In genomic region chr5:72245517-72246238, GRCh38 we compare ENCODE assay signal across 14 cellular contexts.
DNase-seq lines count a peak whose midpoint lies in the region; ATAC-seq and TF ChIP-seq lines count a peak whose summit lies in the region.
"Had no signal": no experiment of that assay in that cellular context is flagged by ENCODE, and none has a peak within 500 bp of the region (broad histone marks: within the 10 kb centered on the region; RNA-seq: fewer than 3 reads in every experiment).

No MANE protein-coding gene starts in this region.

- peaks cover 33% of the 10 kb centered on the region for H3K79me2 ChIP-seq in ACC112 (ENCODE audit: control insufficient read depth, insufficient read depth, low read length, unreplicated experiment)

- in situ Hi-C loops in GM13977 (cut with MboI; ENCODE audit: low pct_unique_long_range_greater_than_20kb, low sequenced_read_pairs, unreplicated experiment) = loop anchor here (10.0 kb wide), 1 partner anchor 111 kb away; no protein-coding TSS in a partner anchor

- no peak for TF ChIP-seq POLR2A in heart left ventricle (IDR thresholded peaks at IDR 0.05)

- no peaks in the 10 kb centered on the region for H3K27me3 ChIP-seq in ACC112 (ENCODE audit: insufficient read depth, low read length)
- no peaks in the 10 kb centered on the region for H3K27me3 ChIP-seq in WERI-Rb-1 (ENCODE audit: insufficient read depth, low read depth, severe bottlenecking)
- no peaks in the 10 kb centered on the region for H3K27me3 ChIP-seq in heart left ventricle
- H3K27me3 ChIP-seq in psoas muscle (ENCODE audit: insufficient read depth in 3 of 3, low read length in 2 of 3) = no peaks in the 10 kb centered on the region
- H3K27me3 ChIP-seq: right lobe of liver, upper lobe of left lung had no signal

- H3K36me3 ChIP-seq in ACC112 (ENCODE audit: insufficient read depth, low read length) = no peaks in the 10 kb centered on the region
- H3K36me3 ChIP-seq in WERI-Rb-1 = no peaks in the 10 kb centered on the region
- peaks cover 0 to 4% (median 0%) of the 10 kb centered on the region in 9 donors for H3K36me3 ChIP-seq in heart left ventricle
- no peaks in the 10 kb centered on the region for H3K36me3 ChIP-seq in psoas muscle (ENCODE audit: insufficient read depth in 1 of 2, low read depth in 1 of 2)
- H3K36me3 ChIP-seq: HAP-1, right lobe of liver, upper lobe of left lung had no signal

- H3K4me1 ChIP-seq in ACC112 (ENCODE audit: control insufficient read depth, insufficient read depth, low read length, unreplicated experiment) (peaks cover 62% of the 10 kb centered on the region), heart left ventricle (peaks cover 7 to 56% (median 47%) of the 10 kb centered on the region in 12 donors), psoas muscle (peaks cover 30% of the 10 kb centered on the region)

- ATAC-seq in heart left ventricle (peak in 3 of 4 donors; percentile 41 to 74 (median 54)), psoas muscle (no peak), HG02759 (IDR thresholded peaks at IDR 0.05; ENCODE audit: unreplicated experiment) (no peak), GM19397 (IDR thresholded peaks at IDR 0.05; ENCODE audit: unreplicated experiment) (no peak), HG03460 (IDR thresholded peaks at IDR 0.05; ENCODE audit: unreplicated experiment) (no peak)

- no peak for TF ChIP-seq CTCF in WERI-Rb-1 (IDR thresholded peaks at IDR 0.05; ENCODE audit: low read depth, low read length)
- TF ChIP-seq CTCF in heart left ventricle (IDR thresholded peaks at IDR 0.05) = no peak
- TF ChIP-seq CTCF in psoas muscle (IDR thresholded peaks at IDR 0.05) = no peak
- TF ChIP-seq CTCF in GM13977 (IDR thresholded peaks at IDR 0.05; ENCODE audit: extremely low read depth, insufficient read depth, missing control alignments) = no peak

- 60 to 65% (median 63%) methylated on average over 3 of the region's 3 CpGs for WGBS in heart left ventricle, 4 donors
- 65 to 85% (median 68%) methylated on average over 3 of the region's 3 CpGs for WGBS in psoas muscle, 3 donors

- intact Hi-C loops in heart left ventricle (cut with DNase I) (loop anchor here in 3 of 10 donors (5.0 to 10.0 kb wide), 3 partner anchors 33 to 111 kb away; no protein-coding TSS in a partner anchor), psoas muscle (cut with DNase I) (no loop called here)

- no peak overlapping the region for H2AFZ ChIP-seq in ACC112 (ENCODE audit: low read length, unreplicated experiment)

- peak; percentile 72 for DNase-seq in WERI-Rb-1
- DNase-seq in heart left ventricle = no peak
- DNase-seq in psoas muscle = no peak
- DNase-seq in GM13977 (ENCODE audit: low spot score) = no peak
- DNase-seq: amniotic stem cell, NCI-H1417 treated with DMSO at 0.1 percent for 48 hours, right lobe of liver, SIG-M5, upper lobe of left lung had no signal

- H3K27ac ChIP-seq in ACC112 (ENCODE audit: low read depth, low read length) (peak overlapping the region; percentile 96), WERI-Rb-1 (peak overlapping the region; percentile 76), heart left ventricle (peak overlapping the region in 11 of 12 donors; percentile 25 to 71 (median 55)), psoas muscle (peak overlapping the region; percentile 44)
- H3K27ac ChIP-seq: right lobe of liver had no signal

- H3K9me3 ChIP-seq in WERI-Rb-1 (ENCODE audit: severe bottlenecking) = no peaks in the 10 kb centered on the region
- H3K9me3 ChIP-seq in heart left ventricle = no peaks in the 10 kb centered on the region
- no peaks in the 10 kb centered on the region for H3K9me3 ChIP-seq in psoas muscle
- H3K9me3 ChIP-seq: HAP-1, right lobe of liver, upper lobe of left lung had no signal

- peak overlapping the region; percentile 62; the same call in 1 of the 2 replicates for H3K4me3 ChIP-seq in ACC112 (ENCODE audit: low read depth, low read length)
- H3K4me3 ChIP-seq in WERI-Rb-1 (ENCODE audit: low read depth, low read length) = peak overlapping the region; percentile 13
- H3K4me3 ChIP-seq in heart left ventricle = no peak overlapping the region
- H3K4me3 ChIP-seq in psoas muscle = no peak overlapping the region
- H3K4me3 ChIP-seq: HAP-1, right lobe of liver, upper lobe of left lung had no signal

Comparison
In these comparisons a context has a peak if more than half of its experiments do, and no peak if none do; other contexts are left out.
1. H3K27ac ChIP-seq: peak in every context shown above with its lines; median percentile 96 in ACC112; 76 in WERI-Rb-1; 55 in heart left ventricle; 44 in psoas muscle.
2. H3K4me3 ChIP-seq: peak in ACC112 (single experiment) and WERI-Rb-1 (single experiment); none in heart left ventricle (0 of 12) and psoas muscle (single experiment).
3. ATAC-seq: peak in heart left ventricle (3 of 4); none in psoas muscle (0 of 4), HG02759 (single experiment), GM19397 (single experiment) and HG03460 (single experiment).